In genomic region chr11:118621898-118622375, GRCh38 we compare ENCODE assay signal across 9 cellular contexts. TPM values are rescaled to one million over a fixed set of nuclear protein-coding genes. Genes with fewer than 3 reads are reported as not detected.
A peak's percentile ranks its signal among the peaks of the same experiment; 100 is the strongest.
DNase-seq lines count a peak whose midpoint lies in the region; ATAC-seq and TF ChIP-seq lines count a peak whose summit lies in the region.
"Had no signal": no experiment of that assay in that cellular context is flagged by ENCODE, and none has a peak within 500 bp of the region (broad histone marks: within the 10 kb centered on the region; RNA-seq: fewer than 3 reads in every experiment).

No MANE protein-coding gene starts in this region.

- peak overlapping the region; percentile 56 for H3K4me3 ChIP-seq in HAP-1
- peak overlapping the region; percentile 62 for H3K4me3 ChIP-seq in WERI-Rb-1 (ENCODE audit: low read depth, low read length)
- peak overlapping the region; percentile 63 for H3K4me3 ChIP-seq in right cardiac atrium (ENCODE audit: low read length)
- H3K4me3 ChIP-seq in skeletal muscle satellite cell (ENCODE audit: low read length) = peak overlapping the region; percentile 84

- H3K4me1 ChIP-seq in HAP-1 (peaks cover 11% of the 10 kb centered on the region), right cardiac atrium (ENCODE audit: control insufficient read depth, insufficient read depth, low read length) (peaks cover 26% of the 10 kb centered on the region), skeletal muscle satellite cell (ENCODE audit: control insufficient read depth, insufficient read depth, low read length) (peaks cover 77% of the 10 kb centered on the region)

- ATAC-seq in right cardiac atrium = no peak
- no peak for ATAC-seq in GM18520 (IDR thresholded peaks at IDR 0.05; ENCODE audit: unreplicated experiment)
- ATAC-seq in HG03432 (IDR thresholded peaks at IDR 0.05; ENCODE audit: unreplicated experiment) = no peak

- in situ Hi-C loops in HAP-1 (cut with MboI; ENCODE audit: low sequenced_read_pairs) = no loop called here
- in situ Hi-C loops in KBM-7 (cut with MboI; ENCODE audit: low pct_unique_long_range_greater_than_20kb, low sequenced_read_pairs) = no loop called here

- H3K36me3 ChIP-seq in HAP-1 (replicated peaks) = peaks cover 4% of the 10 kb centered on the region; the same call in 1 of the 2 replicates
- H3K36me3 ChIP-seq in WERI-Rb-1 = peaks cover 11% of the 10 kb centered on the region; the same call in 1 of the 2 replicates
- peaks cover 38% of the 10 kb centered on the region for H3K36me3 ChIP-seq in skeletal muscle satellite cell (ENCODE audit: insufficient read depth, low read length)

- H3K27ac ChIP-seq in WERI-Rb-1 (peak overlapping the region; percentile 87), right cardiac atrium (ENCODE audit: low read length) (peak overlapping the region; percentile 84)

- TF ChIP-seq CTCF in WERI-Rb-1 (IDR thresholded peaks at IDR 0.05; ENCODE audit: low read depth, low read length) = no peak

- intact Hi-C loops in right cardiac atrium (cut with DNase I) = no loop called here

- H3K9me3 ChIP-seq in HAP-1 (no peaks in the 10 kb centered on the region), WERI-Rb-1 (ENCODE audit: severe bottlenecking) (no peaks in the 10 kb centered on the region), right cardiac atrium (ENCODE audit: control insufficient read depth, low read length) (no peaks in the 10 kb centered on the region), skeletal muscle satellite cell (replicated peaks; ENCODE audit: low read length) (no peaks in the 10 kb centered on the region)

- WGBS in right cardiac atrium = 46% methylated on average over 4 of the region's 4 CpGs

- no peaks in the 10 kb centered on the region for H3K27me3 ChIP-seq in HAP-1 (ENCODE audit: low read depth)
- H3K27me3 ChIP-seq in WERI-Rb-1 (ENCODE audit: insufficient read depth, low read depth, severe bottlenecking) = no peaks in the 10 kb centered on the region
- H3K27me3 ChIP-seq in right cardiac atrium (ENCODE audit: control insufficient read depth, insufficient read depth) = no peaks in the 10 kb centered on the region
- H3K27me3 ChIP-seq in skeletal muscle satellite cell (ENCODE audit: control insufficient read depth, insufficient read depth, low read length) = no peaks in the 10 kb centered on the region

- peak overlapping the region; percentile 93 for H3K9ac ChIP-seq in skeletal muscle satellite cell (ENCODE audit: low read depth, low read length)

- peak overlapping the region; percentile 94 for H3K4me2 ChIP-seq in skeletal muscle satellite cell (ENCODE audit: low read length)

- no peak for DNase-seq in HAP-1 (ENCODE audit: low spot score in 2 of 2)
- DNase-seq in WERI-Rb-1 = no peak
- peak in 1 of 3 donors; percentile 39 for DNase-seq in right cardiac atrium
- DNase-seq in KBM-7 = no peak
- no peak for DNase-seq in cerebellar cortex (ENCODE audit: low spot score)

RNA-seq across cellular contexts. Expression of gene PHLDB1, which starts 14.5 kb away (rescaled TPM):
- 100 to 1,000 TPM; 123 to 177 (median 136) TPM for total RNA-seq in right cardiac atrium
- 110 TPM for polyA plus RNA-seq in right cardiac atrium
- total RNA-seq in skeletal muscle satellite cell (2012; rRNA removed) = 107 and 124 TPM in 2 replicates

RNA-seq across cellular contexts. Expression of gene ARCN1, which starts 49.7 kb away (rescaled TPM):
- total RNA-seq in right cardiac atrium = 100 to 1,000 TPM in 2 of 4 donors, 10 to 100 TPM in 2; 90.3 to 138 (median 101) TPM
- 69.1 TPM for polyA plus RNA-seq in right cardiac atrium
- total RNA-seq in skeletal muscle satellite cell (2012; rRNA removed) = 161 and 162 TPM in 2 replicates

RNA-seq across cellular contexts. Expression of gene IFT46, which starts 56.2 kb away (rescaled TPM):
- total RNA-seq in right cardiac atrium = 10 to 100 TPM; 15.2 to 27.4 (median 20.1) TPM
- 21.6 TPM for polyA plus RNA-seq in right cardiac atrium
- 31.2 and 40.6 TPM in 2 replicates for total RNA-seq in skeletal muscle satellite cell (2012; rRNA removed)

RNA-seq across cellular contexts. Expression of gene TREH, which starts 57.5 kb away (rescaled TPM):
- total RNA-seq in right cardiac atrium = not detected
- 1.2 TPM for polyA plus RNA-seq in right cardiac atrium
- total RNA-seq in skeletal muscle satellite cell (2012; rRNA removed) = not detected in 2 replicates
- total RNA-seq: pulmonary artery endothelial cell had no signal
